Comparison of ENCODE assay signal across 1 cellular context in the genomic region with DNA sequence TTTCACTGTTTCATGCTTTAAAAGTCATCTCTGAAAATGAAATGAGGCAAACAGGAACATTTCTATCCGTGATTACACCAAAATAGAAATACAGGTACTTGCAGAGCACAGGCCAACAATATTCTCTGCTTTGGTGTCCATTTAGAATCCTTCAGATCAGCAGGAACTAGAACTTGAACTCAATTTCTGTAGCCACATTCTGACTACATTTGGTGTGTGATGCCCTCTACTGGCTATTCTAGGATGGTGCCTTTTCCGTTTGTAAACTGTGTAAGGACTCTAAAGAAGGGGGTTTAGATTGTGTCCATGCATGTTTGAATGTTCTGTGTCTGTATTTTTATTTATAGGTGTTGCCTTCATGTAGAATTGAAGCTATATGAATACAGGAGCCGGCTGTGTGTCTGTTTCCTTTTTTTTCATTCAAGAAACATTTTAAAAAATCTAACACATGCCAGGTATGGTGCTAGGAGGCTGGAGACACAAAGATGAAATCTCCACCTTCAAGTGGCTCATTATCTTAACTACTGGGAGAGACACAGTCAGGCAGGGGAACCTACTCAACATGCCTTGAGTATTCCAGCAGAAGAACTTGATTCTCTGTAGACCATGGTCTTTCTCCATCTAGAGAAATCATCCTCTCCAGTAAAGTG.
TF ChIP-seq lines count a peak whose summit lies in the region.

No MANE protein-coding gene starts in this region.

TF ChIP-seq in HepG2, 621 proteins besides CTCF, POLR2A, EP300 and RAD21 (continued from another document):
- TF ChIP-seq, protein P1, sequence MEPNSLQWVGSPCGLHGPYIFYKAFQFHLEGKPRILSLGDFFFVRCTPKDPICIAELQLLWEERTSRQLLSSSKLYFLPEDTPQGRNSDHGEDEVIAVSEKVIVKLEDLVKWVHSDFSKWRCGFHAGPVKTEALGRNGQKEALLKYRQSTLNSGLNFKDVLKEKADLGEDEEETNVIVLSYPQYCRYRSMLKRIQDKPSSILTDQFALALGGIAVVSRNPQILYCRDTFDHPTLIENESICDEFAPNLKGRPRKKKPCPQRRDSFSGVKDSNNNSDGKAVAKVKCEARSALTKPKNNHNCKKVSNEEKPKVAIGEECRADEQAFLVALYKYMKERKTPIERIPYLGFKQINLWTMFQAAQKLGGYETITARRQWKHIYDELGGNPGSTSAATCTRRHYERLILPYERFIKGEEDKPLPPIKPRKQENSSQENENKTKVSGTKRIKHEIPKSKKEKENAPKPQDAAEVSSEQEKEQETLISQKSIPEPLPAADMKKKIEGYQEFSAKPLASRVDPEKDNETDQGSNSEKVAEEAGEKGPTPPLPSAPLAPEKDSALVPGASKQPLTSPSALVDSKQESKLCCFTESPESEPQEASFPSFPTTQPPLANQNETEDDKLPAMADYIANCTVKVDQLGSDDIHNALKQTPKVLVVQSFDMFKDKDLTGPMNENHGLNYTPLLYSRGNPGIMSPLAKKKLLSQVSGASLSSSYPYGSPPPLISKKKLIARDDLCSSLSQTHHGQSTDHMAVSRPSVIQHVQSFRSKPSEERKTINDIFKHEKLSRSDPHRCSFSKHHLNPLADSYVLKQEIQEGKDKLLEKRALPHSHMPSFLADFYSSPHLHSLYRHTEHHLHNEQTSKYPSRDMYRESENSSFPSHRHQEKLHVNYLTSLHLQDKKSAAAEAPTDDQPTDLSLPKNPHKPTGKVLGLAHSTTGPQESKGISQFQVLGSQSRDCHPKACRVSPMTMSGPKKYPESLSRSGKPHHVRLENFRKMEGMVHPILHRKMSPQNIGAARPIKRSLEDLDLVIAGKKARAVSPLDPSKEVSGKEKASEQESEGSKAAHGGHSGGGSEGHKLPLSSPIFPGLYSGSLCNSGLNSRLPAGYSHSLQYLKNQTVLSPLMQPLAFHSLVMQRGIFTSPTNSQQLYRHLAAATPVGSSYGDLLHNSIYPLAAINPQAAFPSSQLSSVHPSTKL (CRISPR knock-in tag; IDR thresholded peaks at IDR 0.05) = peak; percentile 42; the same call in 1 of the 2 replicates
- TF ChIP-seq, protein P2, sequence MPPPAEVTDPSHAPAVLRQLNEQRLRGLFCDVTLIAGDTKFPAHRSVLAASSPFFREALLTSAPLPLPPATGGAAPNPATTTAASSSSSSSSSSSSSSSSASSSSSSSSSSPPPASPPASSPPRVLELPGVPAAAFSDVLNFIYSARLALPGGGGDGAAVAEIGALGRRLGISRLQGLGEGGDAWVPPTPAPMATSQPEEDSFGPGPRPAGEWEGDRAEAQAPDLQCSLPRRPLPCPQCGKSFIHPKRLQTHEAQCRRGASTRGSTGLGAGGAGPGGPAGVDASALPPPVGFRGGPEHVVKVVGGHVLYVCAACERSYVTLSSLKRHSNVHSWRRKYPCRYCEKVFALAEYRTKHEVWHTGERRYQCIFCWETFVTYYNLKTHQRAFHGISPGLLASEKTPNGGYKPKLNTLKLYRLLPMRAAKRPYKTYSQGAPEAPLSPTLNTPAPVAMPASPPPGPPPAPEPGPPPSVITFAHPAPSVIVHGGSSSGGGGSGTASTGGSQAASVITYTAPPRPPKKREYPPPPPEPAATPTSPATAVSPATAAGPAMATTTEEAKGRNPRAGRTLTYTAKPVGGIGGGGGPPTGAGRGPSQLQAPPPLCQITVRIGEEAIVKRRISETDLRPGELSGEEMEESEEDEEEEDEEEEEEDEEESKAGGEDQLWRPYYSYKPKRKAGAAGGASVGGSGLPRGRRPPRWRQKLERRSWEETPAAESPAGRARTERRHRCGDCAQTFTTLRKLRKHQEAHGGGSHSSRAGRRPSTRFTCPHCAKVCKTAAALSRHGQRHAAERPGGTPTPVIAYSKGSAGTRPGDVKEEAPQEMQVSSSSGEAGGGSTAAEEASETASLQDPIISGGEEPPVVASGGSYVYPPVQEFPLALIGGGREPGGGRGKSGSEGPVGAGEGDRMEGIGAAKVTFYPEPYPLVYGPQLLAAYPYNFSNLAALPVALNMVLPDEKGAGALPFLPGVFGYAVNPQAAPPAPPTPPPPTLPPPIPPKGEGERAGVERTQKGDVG (CRISPR knock-in tag; IDR thresholded peaks at IDR 0.05; ENCODE audit: borderline replicate concordance) = no peak
- TF ChIP-seq, protein P3, sequence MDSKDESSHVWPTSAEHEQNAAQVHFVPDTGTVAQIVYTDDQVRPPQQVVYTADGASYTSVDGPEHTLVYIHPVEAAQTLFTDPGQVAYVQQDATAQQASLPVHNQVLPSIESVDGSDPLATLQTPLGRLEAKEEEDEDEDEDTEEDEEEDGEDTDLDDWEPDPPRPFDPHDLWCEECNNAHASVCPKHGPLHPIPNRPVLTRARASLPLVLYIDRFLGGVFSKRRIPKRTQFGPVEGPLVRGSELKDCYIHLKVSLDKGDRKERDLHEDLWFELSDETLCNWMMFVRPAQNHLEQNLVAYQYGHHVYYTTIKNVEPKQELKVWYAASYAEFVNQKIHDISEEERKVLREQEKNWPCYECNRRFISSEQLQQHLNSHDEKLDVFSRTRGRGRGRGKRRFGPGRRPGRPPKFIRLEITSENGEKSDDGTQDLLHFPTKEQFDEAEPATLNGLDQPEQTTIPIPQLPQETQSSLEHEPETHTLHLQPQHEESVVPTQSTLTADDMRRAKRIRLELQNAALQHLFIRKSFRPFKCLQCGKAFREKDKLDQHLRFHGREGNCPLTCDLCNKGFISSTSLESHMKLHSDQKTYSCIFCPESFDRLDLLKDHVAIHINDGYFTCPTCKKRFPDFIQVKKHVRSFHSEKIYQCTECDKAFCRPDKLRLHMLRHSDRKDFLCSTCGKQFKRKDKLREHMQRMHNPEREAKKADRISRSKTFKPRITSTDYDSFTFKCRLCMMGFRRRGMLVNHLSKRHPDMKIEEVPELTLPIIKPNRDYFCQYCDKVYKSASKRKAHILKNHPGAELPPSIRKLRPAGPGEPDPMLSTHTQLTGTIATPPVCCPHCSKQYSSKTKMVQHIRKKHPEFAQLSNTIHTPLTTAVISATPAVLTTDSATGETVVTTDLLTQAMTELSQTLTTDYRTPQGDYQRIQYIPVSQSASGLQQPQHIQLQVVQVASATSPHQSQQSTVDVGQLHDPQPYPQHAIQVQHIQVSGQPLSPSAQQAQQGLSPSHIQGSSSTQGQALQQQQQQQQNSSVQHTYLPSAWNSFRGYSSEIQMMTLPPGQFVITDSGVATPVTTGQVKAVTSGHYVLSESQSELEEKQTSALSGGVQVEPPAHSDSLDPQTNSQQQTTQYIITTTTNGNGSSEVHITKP (CRISPR knock-in tag; IDR thresholded peaks at IDR 0.05; ENCODE audit: low read depth) = no peak
- TF ChIP-seq SMYD3 (CRISPR knock-in tag; IDR thresholded peaks at IDR 0.05) = no peak
- TF ChIP-seq STAG1 (CRISPR knock-in tag; IDR thresholded peaks at IDR 0.05) = peak; percentile 94
- 0 out of 2 replicates have a peak, but pooled peaks have one; percentile 33 for TF ChIP-seq ZNF614 (CRISPR knock-in tag; IDR thresholded peaks at IDR 0.05; ENCODE audit: borderline replicate concordance)
- TF ChIP-seq, protein P4, sequence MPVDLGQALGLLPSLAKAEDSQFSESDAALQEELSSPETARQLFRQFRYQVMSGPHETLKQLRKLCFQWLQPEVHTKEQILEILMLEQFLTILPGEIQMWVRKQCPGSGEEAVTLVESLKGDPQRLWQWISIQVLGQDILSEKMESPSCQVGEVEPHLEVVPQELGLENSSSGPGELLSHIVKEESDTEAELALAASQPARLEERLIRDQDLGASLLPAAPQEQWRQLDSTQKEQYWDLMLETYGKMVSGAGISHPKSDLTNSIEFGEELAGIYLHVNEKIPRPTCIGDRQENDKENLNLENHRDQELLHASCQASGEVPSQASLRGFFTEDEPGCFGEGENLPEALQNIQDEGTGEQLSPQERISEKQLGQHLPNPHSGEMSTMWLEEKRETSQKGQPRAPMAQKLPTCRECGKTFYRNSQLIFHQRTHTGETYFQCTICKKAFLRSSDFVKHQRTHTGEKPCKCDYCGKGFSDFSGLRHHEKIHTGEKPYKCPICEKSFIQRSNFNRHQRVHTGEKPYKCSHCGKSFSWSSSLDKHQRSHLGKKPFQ (CRISPR knock-in tag; IDR thresholded peaks at IDR 0.05; ENCODE audit: insufficient replicate concordance) = no peak
- TF ChIP-seq NR2F6 (IDR thresholded peaks at IDR 0.05) = no peak
- peak; percentile 19; the same call in 1 of the 2 replicates for TF ChIP-seq NR2F6 (CRISPR knock-in tag; IDR thresholded peaks at IDR 0.05)
- TF ChIP-seq KLF16 (CRISPR knock-in tag; IDR thresholded peaks at IDR 0.05) = peak in 1 of 2 experiments; percentile 46; a peak in 1 of 4 replicates
- TF ChIP-seq, protein P5, sequence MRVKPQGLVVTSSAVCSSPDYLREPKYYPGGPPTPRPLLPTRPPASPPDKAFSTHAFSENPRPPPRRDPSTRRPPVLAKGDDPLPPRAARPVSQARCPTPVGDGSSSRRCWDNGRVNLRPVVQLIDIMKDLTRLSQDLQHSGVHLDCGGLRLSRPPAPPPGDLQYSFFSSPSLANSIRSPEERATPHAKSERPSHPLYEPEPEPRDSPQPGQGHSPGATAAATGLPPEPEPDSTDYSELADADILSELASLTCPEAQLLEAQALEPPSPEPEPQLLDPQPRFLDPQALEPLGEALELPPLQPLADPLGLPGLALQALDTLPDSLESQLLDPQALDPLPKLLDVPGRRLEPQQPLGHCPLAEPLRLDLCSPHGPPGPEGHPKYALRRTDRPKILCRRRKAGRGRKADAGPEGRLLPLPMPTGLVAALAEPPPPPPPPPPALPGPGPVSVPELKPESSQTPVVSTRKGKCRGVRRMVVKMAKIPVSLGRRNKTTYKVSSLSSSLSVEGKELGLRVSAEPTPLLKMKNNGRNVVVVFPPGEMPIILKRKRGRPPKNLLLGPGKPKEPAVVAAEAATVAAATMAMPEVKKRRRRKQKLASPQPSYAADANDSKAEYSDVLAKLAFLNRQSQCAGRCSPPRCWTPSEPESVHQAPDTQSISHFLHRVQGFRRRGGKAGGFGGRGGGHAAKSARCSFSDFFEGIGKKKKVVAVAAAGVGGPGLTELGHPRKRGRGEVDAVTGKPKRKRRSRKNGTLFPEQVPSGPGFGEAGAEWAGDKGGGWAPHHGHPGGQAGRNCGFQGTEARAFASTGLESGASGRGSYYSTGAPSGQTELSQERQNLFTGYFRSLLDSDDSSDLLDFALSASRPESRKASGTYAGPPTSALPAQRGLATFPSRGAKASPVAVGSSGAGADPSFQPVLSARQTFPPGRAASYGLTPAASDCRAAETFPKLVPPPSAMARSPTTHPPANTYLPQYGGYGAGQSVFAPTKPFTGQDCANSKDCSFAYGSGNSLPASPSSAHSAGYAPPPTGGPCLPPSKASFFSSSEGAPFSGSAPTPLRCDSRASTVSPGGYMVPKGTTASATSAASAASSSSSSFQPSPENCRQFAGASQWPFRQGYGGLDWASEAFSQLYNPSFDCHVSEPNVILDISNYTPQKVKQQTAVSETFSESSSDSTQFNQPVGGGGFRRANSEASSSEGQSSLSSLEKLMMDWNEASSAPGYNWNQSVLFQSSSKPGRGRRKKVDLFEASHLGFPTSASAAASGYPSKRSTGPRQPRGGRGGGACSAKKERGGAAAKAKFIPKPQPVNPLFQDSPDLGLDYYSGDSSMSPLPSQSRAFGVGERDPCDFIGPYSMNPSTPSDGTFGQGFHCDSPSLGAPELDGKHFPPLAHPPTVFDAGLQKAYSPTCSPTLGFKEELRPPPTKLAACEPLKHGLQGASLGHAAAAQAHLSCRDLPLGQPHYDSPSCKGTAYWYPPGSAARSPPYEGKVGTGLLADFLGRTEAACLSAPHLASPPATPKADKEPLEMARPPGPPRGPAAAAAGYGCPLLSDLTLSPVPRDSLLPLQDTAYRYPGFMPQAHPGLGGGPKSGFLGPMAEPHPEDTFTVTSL (CRISPR knock-in tag; IDR thresholded peaks at IDR 0.05; ENCODE audit: borderline replicate concordance) = no peak
- TF ChIP-seq MIER3 (CRISPR knock-in tag; IDR thresholded peaks at IDR 0.05; ENCODE audit: borderline replicate concordance) = 0 out of 2 replicates have a peak, but pooled peaks have one; percentile 22
- peak; percentile 34; the same call in 1 of the 2 replicates for TF ChIP-seq NCOR1 (IDR thresholded peaks at IDR 0.05; ENCODE audit: borderline replicate concordance, low read length)
- 0 out of 2 replicates have a peak, but pooled peaks have one; percentile 11 for TF ChIP-seq BCL6 (CRISPR knock-in tag; IDR thresholded peaks at IDR 0.05)
- no peak for TF ChIP-seq NBN (conservative IDR thresholded peaks at IDR 0.05)
- TF ChIP-seq, protein P6, sequence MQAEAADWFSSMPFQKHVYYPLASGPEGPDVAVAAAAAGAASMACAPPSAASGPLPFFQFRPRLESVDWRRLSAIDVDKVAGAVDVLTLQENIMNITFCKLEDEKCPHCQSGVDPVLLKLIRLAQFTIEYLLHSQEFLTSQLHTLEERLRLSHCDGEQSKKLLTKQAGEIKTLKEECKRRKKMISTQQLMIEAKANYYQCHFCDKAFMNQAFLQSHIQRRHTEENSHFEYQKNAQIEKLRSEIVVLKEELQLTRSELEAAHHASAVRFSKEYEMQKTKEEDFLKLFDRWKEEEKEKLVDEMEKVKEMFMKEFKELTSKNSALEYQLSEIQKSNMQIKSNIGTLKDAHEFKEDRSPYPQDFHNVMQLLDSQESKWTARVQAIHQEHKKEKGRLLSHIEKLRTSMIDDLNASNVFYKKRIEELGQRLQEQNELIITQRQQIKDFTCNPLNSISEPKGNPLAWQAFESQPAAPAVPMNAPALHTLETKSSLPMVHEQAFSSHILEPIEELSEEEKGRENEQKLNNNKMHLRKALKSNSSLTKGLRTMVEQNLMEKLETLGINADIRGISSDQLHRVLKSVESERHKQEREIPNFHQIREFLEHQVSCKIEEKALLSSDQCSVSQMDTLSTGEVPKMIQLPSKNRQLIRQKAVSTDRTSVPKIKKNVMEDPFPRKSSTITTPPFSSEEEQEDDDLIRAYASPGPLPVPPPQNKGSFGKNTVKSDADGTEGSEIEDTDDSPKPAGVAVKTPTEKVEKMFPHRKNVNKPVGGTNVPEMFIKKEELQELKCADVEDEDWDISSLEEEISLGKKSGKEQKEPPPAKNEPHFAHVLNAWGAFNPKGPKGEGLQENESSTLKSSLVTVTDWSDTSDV (CRISPR knock-in tag; IDR thresholded peaks at IDR 0.05) = no peak
- TF ChIP-seq SMC3 (IDR thresholded peaks at IDR 0.05; ENCODE audit: low read length) = peak; percentile 88
- peak; percentile 24; the same call in 1 of the 2 replicates for TF ChIP-seq ELF3 (CRISPR knock-in tag; IDR thresholded peaks at IDR 0.05)
- TF ChIP-seq CREB1 (IDR thresholded peaks at IDR 0.05) = no peak
- TF ChIP-seq CREB1 (CRISPR knock-in tag; IDR thresholded peaks at IDR 0.05) = 0 out of 2 replicates have a peak, but pooled peaks have one; percentile 12
- TF ChIP-seq ZFP90 (CRISPR knock-in tag; IDR thresholded peaks at IDR 0.05; ENCODE audit: borderline replicate concordance) = no peak
- no peak for TF ChIP-seq ZNF510 (CRISPR knock-in tag; IDR thresholded peaks at IDR 0.05; ENCODE audit: low read depth)
- TF ChIP-seq FOXA3 (CRISPR knock-in tag; IDR thresholded peaks at IDR 0.05) = 0 out of 2 replicates have a peak, but pooled peaks have one; percentile 15
